In the genomic region with DNA sequence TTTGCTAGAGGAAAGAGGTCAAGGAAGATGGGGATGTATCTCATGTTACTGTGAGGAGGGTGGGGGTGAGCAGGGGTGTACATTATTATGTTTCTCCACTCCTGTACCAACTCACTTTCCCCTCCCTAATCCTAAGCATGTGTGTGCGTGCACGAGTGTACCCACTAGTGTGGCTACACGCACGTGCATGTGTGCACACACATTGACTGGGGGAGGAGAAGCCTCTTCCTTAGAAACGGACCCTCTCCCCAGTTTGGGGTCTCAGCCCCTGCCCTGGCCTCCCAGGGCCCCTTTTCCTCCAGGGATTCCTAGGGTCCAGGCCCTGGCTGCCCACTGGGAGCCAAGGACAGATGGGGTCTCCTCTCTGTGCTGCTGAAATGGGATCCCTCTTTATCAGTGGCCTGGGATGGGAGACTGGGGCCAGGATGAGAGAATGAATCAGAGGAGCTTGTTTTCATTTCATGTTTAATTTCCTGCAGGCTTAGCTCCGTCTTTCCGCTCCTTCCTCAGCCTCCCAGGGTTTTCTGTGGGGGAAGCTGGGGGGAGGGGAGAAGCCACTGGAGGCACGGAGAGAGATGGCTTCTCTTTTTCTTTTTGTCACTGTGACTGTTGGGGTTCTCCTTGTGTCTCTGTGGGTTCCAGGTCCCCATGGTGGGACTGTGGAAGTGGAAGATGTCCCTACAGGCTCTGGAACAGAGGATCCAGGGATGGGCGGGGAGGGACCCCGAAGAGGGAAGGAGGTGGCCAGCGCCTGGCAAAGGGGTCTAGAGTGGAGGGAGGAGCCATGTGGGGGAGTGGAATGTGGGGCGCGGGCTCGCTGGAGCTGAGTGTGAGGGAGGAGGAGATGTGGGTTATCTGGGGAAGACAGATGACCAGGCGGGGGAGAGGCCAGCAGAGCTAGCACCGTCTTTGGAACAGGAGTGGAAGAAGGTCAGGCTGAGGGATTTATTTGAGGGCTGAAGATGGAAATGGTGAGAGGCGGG, we compare ENCODE assay signal across 14 cellular contexts. TPM values are rescaled to one million over a fixed set of nuclear protein-coding genes. Genes with fewer than 3 reads are reported as not detected.
DNase-seq lines count a peak whose midpoint lies in the region; ATAC-seq and TF ChIP-seq lines count a peak whose summit lies in the region.
"Had no signal": no experiment of that assay in that cellular context is flagged by ENCODE, and none has a peak within 500 bp of the region (broad histone marks: within the 10 kb centered on the region; RNA-seq: fewer than 3 reads in every experiment).

No MANE protein-coding gene starts in this region.

- in situ Hi-C loops in brain microvascular endothelial cell (cut with HindIII; ENCODE audit: low pct_ligation_motif_present, low sequenced_read_pairs) = no loop called here

- peak overlapping the region in 1 of 2 donors; percentile 64 for H3K27ac Mint-ChIP-seq in stimulated activated naive CD8-positive, alpha-beta T cell treated with anti-CD3 and anti-CD28 coated beads, Interleukin-15, amount 100 ng/mL, for 72 hours
- H3K27ac Mint-ChIP-seq: activated CD4-positive, alpha-beta T cell treated with anti-CD3 and anti-CD28 coated beads, Interleukin-2, amount 10 ng/mL, durations not matched to agents 24 days and 14 days; activated T-helper 2 cell treated with anti-CD3 and anti-CD28 coated beads, Interferon-gamma antibody, Interleukin-2, Interleukin-4, amounts not matched to agents 10 μg/mL and 5 μg/mL and 100 μg/mL, durations not matched to agents 14 hours and 24 hours and 36 hours had no signal

- H3K27me3 ChIP-seq in SK-N-SH (ENCODE audit: insufficient read depth) = no peaks in the 10 kb centered on the region
- no peaks in the 10 kb centered on the region for H3K27me3 ChIP-seq in brain microvascular endothelial cell (replicated peaks)
- no peaks in the 10 kb centered on the region for H3K27me3 ChIP-seq in upper lobe of right lung

- TF ChIP-seq EP300 in SK-N-SH (IDR thresholded peaks at IDR 0.05; ENCODE audit: borderline replicate concordance in 1 of 2, low read depth in 1 of 2, low read length in 1 of 2) = no peak

- ATAC-seq in SK-N-SH treated with all-trans-retinoic acid at 6 μM for 48 hours (no peak; the same call in 2 of the 3 replicates), upper lobe of right lung (no peak)
- ATAC-seq in stimulated activated naive CD8-positive, alpha-beta T cell treated with anti-CD3 and anti-CD28 coated beads, Interleukin-15, amount 100 ng/mL, for 72 hours = no peak

- no peaks in the 10 kb centered on the region for H3K9me2 ChIP-seq in SK-N-SH

- H3K4me1 Mint-ChIP-seq in stimulated activated naive CD8-positive, alpha-beta T cell treated with anti-CD3 and anti-CD28 coated beads, Interleukin-15, amount 100 ng/mL, for 72 hours = no peaks in the 10 kb centered on the region

- H2AFZ ChIP-seq in SK-N-SH (ENCODE audit: low read depth) = peak overlapping the region; percentile 78; the same call in 1 of the 2 replicates

- TF ChIP-seq CTCF in SK-N-SH (IDR thresholded peaks at IDR 0.05) (no peak), brain microvascular endothelial cell (IDR thresholded peaks at IDR 0.05; ENCODE audit: low read depth, low read length, missing control alignments) (no peak), upper lobe of right lung (IDR thresholded peaks at IDR 0.05) (no peak)

- H4K20me1 ChIP-seq in SK-N-SH (ENCODE audit: insufficient read depth) = no peaks in the 10 kb centered on the region

- no peak for TF ChIP-seq RAD21 in SK-N-SH (IDR thresholded peaks at IDR 0.05; ENCODE audit: low read length)

- H3K27me3 Mint-ChIP-seq in stimulated activated naive CD8-positive, alpha-beta T cell treated with anti-CD3 and anti-CD28 coated beads, Interleukin-15, amount 100 ng/mL, for 72 hours = peaks cover 7% of the 10 kb centered on the region

- peak overlapping the region in 1 of 2 experiments; percentile 56; a peak in 1 of 4 replicates for H3K27ac ChIP-seq in SK-N-SH (ENCODE audit: low read depth in 2 of 2, low read length in 1 of 2)
- peak overlapping the region; percentile 82 for H3K27ac ChIP-seq in brain microvascular endothelial cell
- no peak overlapping the region for H3K27ac ChIP-seq in upper lobe of right lung
- H3K27ac ChIP-seq: 22Rv1 had no signal

- H3K4me3 ChIP-seq in SK-N-SH (ENCODE audit: low read depth in 2 of 2, low read length in 1 of 2) (no peak overlapping the region), brain microvascular endothelial cell (ENCODE audit: low read depth, low read length) (peak overlapping the region; percentile 30), upper lobe of right lung (no peak overlapping the region)
- H3K4me3 ChIP-seq: skin epidermis had no signal

- no peaks in the 10 kb centered on the region for H3K9me3 Mint-ChIP-seq in stimulated activated naive CD8-positive, alpha-beta T cell treated with anti-CD3 and anti-CD28 coated beads, Interleukin-15, amount 100 ng/mL, for 72 hours
- H3K9me3 Mint-ChIP-seq: activated CD4-positive, alpha-beta T cell treated with anti-CD3 and anti-CD28 coated beads, Interleukin-2, amount 10 ng/mL, durations not matched to agents 24 days and 14 days; activated T-helper 2 cell treated with anti-CD3 and anti-CD28 coated beads, Interferon-gamma antibody, Interleukin-2, Interleukin-4, amounts not matched to agents 10 μg/mL and 5 μg/mL and 100 μg/mL, durations not matched to agents 14 hours and 24 hours and 36 hours had no signal

- H3K9ac ChIP-seq in SK-N-SH = peak overlapping the region; percentile 2; the same call in 1 of the 2 replicates

- CTCF ChIA-PET in SK-N-SH (lab: Yijun Ruan, JAX) = interaction anchor here (1.1 to 1.4 kb wide), 2 partner anchors 10 to 251 kb away, joined by 3 read pairs; no protein-coding TSS in a partner anchor

- intact Hi-C loops in upper lobe of right lung (cut with DNase I) = no loop called here

- DNase-seq in SK-N-SH (no peak), brain microvascular endothelial cell (peak; percentile 80), iris pigment epithelial cell (ENCODE audit: low read depth) (peak; percentile 74), upper lobe of right lung (peak; percentile 38), NCI-H2196 treated with DMSO at 0.1 percent for 48 hours (lab: John Stamatoyannopoulos, UW; ENCODE audit: unreplicated experiment) (no peak), GOT3 (lab: John Stamatoyannopoulos, UW) (no peak)
- DNase-seq in stimulated activated naive CD8-positive, alpha-beta T cell treated with anti-CD3 and anti-CD28 coated beads, Interleukin-15, amount 100 ng/mL, for 72 hours = no peak
- DNase-seq: activated CD4-positive, alpha-beta T cell treated with anti-CD3 and anti-CD28 coated beads, Interleukin-2, amount 10 ng/mL, durations not matched to agents 24 days and 14 days; central memory CD4-positive, alpha-beta T cell; SW 1271 had no signal

- no peaks in the 10 kb centered on the region for H3K79me2 ChIP-seq in SK-N-SH (ENCODE audit: insufficient read depth)

- H3K4me3 Mint-ChIP-seq in stimulated activated naive CD8-positive, alpha-beta T cell treated with anti-CD3 and anti-CD28 coated beads, Interleukin-15, amount 100 ng/mL, for 72 hours = no peak overlapping the region
- H3K4me3 Mint-ChIP-seq: activated CD4-positive, alpha-beta T cell treated with anti-CD3 and anti-CD28 coated beads, Interleukin-2, amount 10 ng/mL, durations not matched to agents 24 days and 14 days had no signal

- WGBS in SK-N-SH (ENCODE audit: low lambda C conversion rate) = 81% methylated on average over 16 of the region's 17 CpGs

- peaks cover 0 to 14% of the 10 kb centered on the region in 2 experiments; a peak in 3 of 4 replicates for H3K4me1 ChIP-seq in SK-N-SH (ENCODE audit: control insufficient read depth in 1 of 2, insufficient read depth in 2 of 2, low read depth in 1 of 2, low read length in 1 of 2)
- no peaks in the 10 kb centered on the region for H3K4me1 ChIP-seq in upper lobe of right lung

- H3K9me3 ChIP-seq in SK-N-SH (no peaks in the 10 kb centered on the region), upper lobe of right lung (no peaks in the 10 kb centered on the region)

- no peaks in the 10 kb centered on the region for H3F3A ChIP-seq in SK-N-SH (replicated peaks; ENCODE audit: insufficient read depth)

- H3K4me2 ChIP-seq in SK-N-SH = peak overlapping the region; percentile 62

- H3K36me3 ChIP-seq in SK-N-SH (replicated peaks in 1 of 2; ENCODE audit: control insufficient read depth in 1 of 2, insufficient read depth in 2 of 2, low read length in 1 of 2) (no peaks in the 10 kb centered on the region), brain microvascular endothelial cell (replicated peaks) (no peaks in the 10 kb centered on the region), upper lobe of right lung (no peaks in the 10 kb centered on the region)

- POLR2A ChIA-PET in SK-N-SH (lab: Yijun Ruan, JAX) = no interaction called here

TF ChIP-seq in SK-N-SH, 30 proteins besides CTCF, POLR2A, EP300 and RAD21 (continues in another document):
- TF ChIP-seq RCOR1 (IDR thresholded peaks at IDR 0.05; ENCODE audit: low read length) (no peak), TCF12 (IDR thresholded peaks at IDR 0.05) (no peak)

TF ChIP-seq in SK-N-SH treated with all-trans-retinoic acid at 6 μM for 48 hours, 23 proteins besides CTCF, POLR2A, EP300 and RAD21:
- TF ChIP-seq, protein P1, sequence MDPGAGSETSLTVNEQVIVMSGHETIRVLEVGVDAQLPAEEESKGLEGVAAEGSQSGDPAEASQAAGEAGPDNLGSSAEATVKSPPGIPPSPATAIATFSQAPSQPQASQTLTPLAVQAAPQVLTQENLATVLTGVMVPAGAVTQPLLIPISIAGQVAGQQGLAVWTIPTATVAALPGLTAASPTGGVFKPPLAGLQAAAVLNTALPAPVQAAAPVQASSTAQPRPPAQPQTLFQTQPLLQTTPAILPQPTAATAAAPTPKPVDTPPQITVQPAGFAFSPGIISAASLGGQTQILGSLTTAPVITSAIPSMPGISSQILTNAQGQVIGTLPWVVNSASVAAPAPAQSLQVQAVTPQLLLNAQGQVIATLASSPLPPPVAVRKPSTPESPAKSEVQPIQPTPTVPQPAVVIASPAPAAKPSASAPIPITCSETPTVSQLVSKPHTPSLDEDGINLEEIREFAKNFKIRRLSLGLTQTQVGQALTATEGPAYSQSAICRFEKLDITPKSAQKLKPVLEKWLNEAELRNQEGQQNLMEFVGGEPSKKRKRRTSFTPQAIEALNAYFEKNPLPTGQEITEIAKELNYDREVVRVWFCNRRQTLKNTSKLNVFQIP (CRISPR knock-in tag; IDR thresholded peaks at IDR 0.05; ENCODE audit: borderline replicate concordance, low read depth) = no peak
- no peak for TF ChIP-seq CSDC2 (CRISPR knock-in tag; IDR thresholded peaks at IDR 0.05)
- no peak for TF ChIP-seq ISL1 (CRISPR knock-in tag; IDR thresholded peaks at IDR 0.05)

RNA-seq across cellular contexts. Expression of a gene that starts 40.3 kb away (rescaled TPM):
- polyA plus RNA-seq in SK-N-SH (2012; rRNA removed) = under 0.01 TPM in 1 of 2 replicates, not detected in the other
- polyA plus RNA-seq in SK-N-SH (2012; cell fraction: cytosol; rRNA removed) = under 0.01 TPM in 2 replicates
- polyA plus RNA-seq in SK-N-SH (2012; cell fraction: nucleus; rRNA removed) = 0.01 TPM in 2 replicates
- total RNA-seq in upper lobe of right lung = not detected
- total RNA-seq: activated CD4-positive, alpha-beta T cell treated with anti-CD3 and anti-CD28 coated beads, Interleukin-2, amount 10 ng/mL, durations not matched to agents 24 days and 14 days; activated T-helper 2 cell treated with anti-CD3 and anti-CD28 coated beads, Interferon-gamma antibody, Interleukin-2, Interleukin-4, amounts not matched to agents 10 μg/mL and 5 μg/mL and 100 μg/mL, durations not matched to agents 14 hours and 24 hours and 36 hours had no signal

Comparison
In these comparisons a context has a peak if more than half of its experiments do, and no peak if none do; other contexts are left out.
1. DNase-seq: peak in brain microvascular endothelial cell (single experiment), iris pigment epithelial cell (single experiment) and upper lobe of right lung (single experiment); none in SK-N-SH (single experiment), stimulated activated naive CD8-positive, alpha-beta T cell treated with anti-CD3 and anti-CD28 coated beads, Interleukin-15, amount 100 ng/mL, for 72 hours (0 of 2), NCI-H2196 treated with DMSO at 0.1 percent for 48 hours (single experiment) and GOT3 (single experiment).